Comparison of ENCODE assay signal across 17 cellular contexts in the genomic region with DNA sequence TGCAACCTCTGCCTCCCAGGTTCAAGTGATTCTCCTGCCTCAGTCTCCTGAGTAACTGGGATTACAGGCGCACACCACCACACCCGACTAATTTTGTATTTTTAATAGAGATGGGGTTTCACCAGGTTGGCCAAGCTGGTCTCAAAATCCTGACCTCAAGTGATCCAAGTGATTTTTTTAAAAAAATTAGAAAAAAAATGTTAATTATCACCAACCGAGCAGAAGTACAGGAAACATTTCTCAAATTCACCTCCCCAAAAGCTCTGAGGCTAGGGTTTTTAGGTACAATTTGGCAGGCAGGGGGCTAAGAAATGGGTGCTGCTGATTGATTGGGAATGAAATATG. TPM values are rescaled to one million over a fixed set of nuclear protein-coding genes. Genes with fewer than 3 reads are reported as not detected.
"Had no signal": no experiment of that assay in that cellular context is flagged by ENCODE, and none has a peak within 500 bp of the region (broad histone marks: within the 10 kb centered on the region; RNA-seq: fewer than 3 reads in every experiment).

No MANE protein-coding gene starts in this region.

- H3K36me3 Mint-ChIP-seq: T-cell had no signal

- H3K27me3 ChIP-seq: suprapubic skin, upper lobe of left lung had no signal

- H3K27ac ChIP-seq: suprapubic skin, upper lobe of left lung had no signal

- H3K27ac Mint-ChIP-seq: activated naive CD4-positive, alpha-beta T cell treated with anti-CD3 and anti-CD28 coated beads for 36 hours; activated T-helper 17 cell treated with anti-CD3 and anti-CD28 coated beads, Interleukin-2, amount 50 U/mL, for 72 hours; effector memory CD8-positive, alpha-beta T cell; T-cell had no signal

- H3K36me3 ChIP-seq: suprapubic skin, upper lobe of left lung, WERI-Rb-1 had no signal

- H3K4me3 Mint-ChIP-seq: activated naive CD4-positive, alpha-beta T cell treated with anti-CD3 and anti-CD28 coated beads for 36 hours; activated T-helper 17 cell treated with anti-CD3 and anti-CD28 coated beads, Interleukin-2, amount 50 U/mL, for 72 hours; effector memory CD8-positive, alpha-beta T cell; T-cell had no signal

- DNase-seq: activated CD4-positive, alpha-beta T cell treated with anti-CD3 and anti-CD28 coated beads for 48 hours; activated naive CD4-positive, alpha-beta T cell treated with anti-CD3 and anti-CD28 coated beads for 36 hours; activated T-cell treated with anti-CD3 and anti-CD28 coated beads for 4 hours; caudate nucleus; cortex of kidney; effector memory CD8-positive, alpha-beta T cell; hypothalamus; stimulated activated CD4-positive, alpha-beta T cell treated with anti-CD3 and anti-CD28 coated beads, Interleukin-2, amount 100 ng/mL, for 48 hours; stimulated activated naive CD8-positive, alpha-beta T cell treated with anti-CD3 and anti-CD28 coated beads, Interleukin-15, Interleukin-2, amounts not matched to agents 100 U/mL and 50 U/mL, for 24 hours; T-cell; T1000; upper lobe of left lung; WERI-Rb-1 had no signal

- H3K4me1 ChIP-seq: upper lobe of left lung had no signal

- H3K4me1 Mint-ChIP-seq: T-cell had no signal

- ATAC-seq: effector memory CD8-positive, alpha-beta T cell; stimulated activated naive CD8-positive, alpha-beta T cell treated with anti-CD3 and anti-CD28 coated beads, Interleukin-15, Interleukin-2, amounts not matched to agents 100 U/mL and 50 U/mL, for 24 hours; T-cell had no signal

- H3K9me3 Mint-ChIP-seq: activated naive CD4-positive, alpha-beta T cell treated with anti-CD3 and anti-CD28 coated beads for 36 hours; activated T-helper 17 cell treated with anti-CD3 and anti-CD28 coated beads, Interleukin-2, amount 50 U/mL, for 72 hours; effector memory CD8-positive, alpha-beta T cell; T-cell had no signal

- H3K9me3 ChIP-seq: suprapubic skin, upper lobe of left lung had no signal

- H3K4me3 ChIP-seq: lung, suprapubic skin, upper lobe of left lung had no signal

RNA-seq across cellular contexts. Expression of gene SLC22A16, which starts 14.9 kb away (rescaled TPM):
- total RNA-seq: activated naive CD4-positive, alpha-beta T cell treated with anti-CD3 and anti-CD28 coated beads for 36 hours; activated T-helper 17 cell treated with anti-CD3 and anti-CD28 coated beads, Interleukin-2, amount 50 U/mL, for 72 hours; pulmonary artery endothelial cell; suprapubic skin; T-cell had no signal
